ENCODE assay signal across 8 cellular contexts in the genomic region with DNA sequence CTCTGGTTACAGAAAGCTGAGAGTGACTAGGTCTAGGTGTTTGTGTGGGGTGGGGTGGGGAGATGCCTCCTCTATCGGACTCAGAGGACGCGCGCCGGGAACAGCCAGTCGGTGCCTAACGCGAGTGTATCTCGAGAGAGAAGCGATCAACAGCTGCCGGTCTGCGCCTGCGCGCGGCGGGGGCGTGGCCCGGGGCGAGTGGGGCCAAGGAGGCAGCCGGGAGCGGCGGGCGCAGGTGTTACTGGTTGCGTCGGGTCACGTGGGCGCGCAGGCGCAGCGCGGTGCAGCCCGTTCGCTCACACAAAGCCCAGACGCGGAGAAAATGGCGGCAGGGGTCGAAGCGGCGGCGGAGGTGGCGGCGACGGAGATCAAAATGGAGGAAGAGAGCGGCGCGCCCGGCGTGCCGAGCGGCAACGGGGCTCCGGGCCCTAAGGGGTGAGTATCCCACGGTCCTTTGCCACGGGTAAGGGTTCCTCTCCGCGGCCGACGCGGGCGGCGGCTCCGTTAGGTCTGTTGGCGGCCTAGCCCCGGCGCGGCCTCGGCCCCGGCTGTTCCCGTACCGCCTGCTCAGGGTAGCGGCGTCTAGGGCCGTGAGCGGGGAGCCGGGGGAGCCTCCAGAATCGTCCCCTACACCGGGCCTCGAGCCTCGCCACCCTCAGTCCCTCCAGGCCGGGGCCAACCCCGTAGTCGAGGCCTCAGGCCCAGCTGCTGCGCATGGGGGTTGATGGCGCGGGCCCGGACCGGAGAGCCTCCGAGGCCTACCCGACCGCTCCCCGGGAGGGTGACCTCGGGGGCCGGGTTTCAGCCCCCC. TPM values are rescaled to one million over a fixed set of nuclear protein-coding genes. Genes with fewer than 3 reads are reported as not detected.
DNase-seq lines count a peak whose midpoint lies in the region; ATAC-seq lines count a peak whose summit lies in the region.

A gene with protein sequence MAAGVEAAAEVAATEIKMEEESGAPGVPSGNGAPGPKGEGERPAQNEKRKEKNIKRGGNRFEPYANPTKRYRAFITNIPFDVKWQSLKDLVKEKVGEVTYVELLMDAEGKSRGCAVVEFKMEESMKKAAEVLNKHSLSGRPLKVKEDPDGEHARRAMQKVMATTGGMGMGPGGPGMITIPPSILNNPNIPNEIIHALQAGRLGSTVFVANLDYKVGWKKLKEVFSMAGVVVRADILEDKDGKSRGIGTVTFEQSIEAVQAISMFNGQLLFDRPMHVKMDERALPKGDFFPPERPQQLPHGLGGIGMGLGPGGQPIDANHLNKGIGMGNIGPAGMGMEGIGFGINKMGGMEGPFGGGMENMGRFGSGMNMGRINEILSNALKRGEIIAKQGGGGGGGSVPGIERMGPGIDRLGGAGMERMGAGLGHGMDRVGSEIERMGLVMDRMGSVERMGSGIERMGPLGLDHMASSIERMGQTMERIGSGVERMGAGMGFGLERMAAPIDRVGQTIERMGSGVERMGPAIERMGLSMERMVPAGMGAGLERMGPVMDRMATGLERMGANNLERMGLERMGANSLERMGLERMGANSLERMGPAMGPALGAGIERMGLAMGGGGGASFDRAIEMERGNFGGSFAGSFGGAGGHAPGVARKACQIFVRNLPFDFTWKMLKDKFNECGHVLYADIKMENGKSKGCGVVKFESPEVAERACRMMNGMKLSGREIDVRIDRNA (plus strand): TSS at position 299 of the 811 bp plus-strand sequence. CDS start 24 bp downstream, at position 323.

- peak; percentile 62 for ATAC-seq in GM19468 (IDR thresholded peaks at IDR 0.05; ENCODE audit: extremely low read depth, unreplicated experiment)

- peaks cover 41 to 50% (median 49%) of the 10 kb centered on the region in 3 donors for H3K4me1 Mint-ChIP-seq in CD8-positive, alpha-beta memory T cell

- peak within 1 kb of the TSS; percentile 93 to 100 (median 98) for H3K4me3 Mint-ChIP-seq in CD8-positive, alpha-beta memory T cell

- peak within 1 kb of the TSS; percentile 96 for H3K27ac ChIP-seq in CD8-positive, alpha-beta memory T cell (ENCODE audit: low read depth, low read length)
- peak within 1 kb of the TSS; percentile 96 for H3K27ac ChIP-seq in effector memory CD4-positive, alpha-beta T cell (ENCODE audit: insufficient read depth, low read length, poor library complexity, severe bottlenecking)

- DNase-seq in CD8-positive, alpha-beta memory T cell = peak; percentile 100
- peak; percentile 79 for DNase-seq in HS-5 (ENCODE audit: low read depth)
- peak; percentile 99 for DNase-seq in NK-92 treated with Interleukin-12 subunit alpha and Interleukin-12 subunit beta, amount 100 ng/mL, for 24 hours (lab: John Stamatoyannopoulos, UW)
- DNase-seq in effector memory CD4-positive, alpha-beta T cell = peak; percentile 100
- peak; percentile 98 to 99 for DNase-seq in lung microvascular endothelial cell (ENCODE audit: low read depth in 2 of 2)
- DNase-seq in stimulated activated CD4-positive, alpha-beta T cell treated with anti-CD3 and anti-CD28 coated beads, TNF-alpha, amount 100 ng/mL, for 48 hours (ENCODE audit: low read depth in 3 of 3) = peak; percentile 100

- H3K27ac Mint-ChIP-seq in CD8-positive, alpha-beta memory T cell = peak within 1 kb of the TSS; percentile 93 to 100 (median 99)

- no peaks in the 10 kb centered on the region for H3K27me3 ChIP-seq in CD8-positive, alpha-beta memory T cell (ENCODE audit: insufficient read depth, low read length, poor library complexity, severe bottlenecking)
- H3K27me3 ChIP-seq in effector memory CD4-positive, alpha-beta T cell (replicated peaks; ENCODE audit: control insufficient read depth, insufficient read depth, low read length, poor library complexity, severe bottlenecking) = no peaks in the 10 kb centered on the region

- peaks cover 7% of the 10 kb centered on the region for H3K36me3 ChIP-seq in CD8-positive, alpha-beta memory T cell (ENCODE audit: insufficient read depth, low read length)
- H3K36me3 ChIP-seq in effector memory CD4-positive, alpha-beta T cell (ENCODE audit: control insufficient read depth, insufficient read depth, low read length) = peaks cover 3% of the 10 kb centered on the region

- peak within 1 kb of the TSS; percentile 83 for H3K4me3 ChIP-seq in CD8-positive, alpha-beta memory T cell (ENCODE audit: low read length)
- H3K4me3 ChIP-seq in effector memory CD4-positive, alpha-beta T cell (ENCODE audit: insufficient read depth, low read depth, low read length, poor library complexity, severe bottlenecking) = peak within 1 kb of the TSS; percentile 98

- peaks cover 39% of the 10 kb centered on the region for H3K4me1 ChIP-seq in CD8-positive, alpha-beta memory T cell (ENCODE audit: insufficient read depth, low read length)
- peaks cover 28% of the 10 kb centered on the region for H3K4me1 ChIP-seq in effector memory CD4-positive, alpha-beta T cell (ENCODE audit: control insufficient read depth, insufficient read depth, low read length, poor library complexity, severe bottlenecking)

- no peaks in the 10 kb centered on the region for H3K27me3 Mint-ChIP-seq in CD8-positive, alpha-beta memory T cell

- POLR2A ChIA-PET in CD8-positive, alpha-beta memory T cell (lab: Charles Lee) = interaction anchor here (0.5 to 3.2 kb wide), 12 partner anchors 11 to 216 kb away, joined by 3 to 16 read pairs (median 4); partner anchors contain the start of genes MARCHF2, RPS28 and ZNF414
- POLR2A ChIA-PET in activated CD8-positive, alpha-beta memory T cell treated with anti-CD3 and anti-CD28 coated beads for 36 hours (lab: Charles Lee) = interaction anchor here (0.6 to 1.2 kb wide), 7 partner anchors 13 to 1293 kb away, joined by 3 to 6 read pairs (median 5); partner anchors contain the start of genes MARCHF2 and ZNF414

- CTCF ChIA-PET in CD8-positive, alpha-beta memory T cell (lab: Charles Lee) = interaction anchor here (1.0 to 1.9 kb wide), 8 partner anchors 17 to 134 kb away, joined by 3 to 10 read pairs (median 3); partner anchors contain the start of gene MARCHF2
- CTCF ChIA-PET in activated CD8-positive, alpha-beta memory T cell treated with anti-CD3 and anti-CD28 coated beads for 36 hours (lab: Charles Lee) = interaction anchor here (0.9 to 1.6 kb wide), 4 partner anchors 31 to 136 kb away, joined by 3 to 4 read pairs (median 4); no protein-coding TSS in a partner anchor

- no peaks in the 10 kb centered on the region for H3K9me3 ChIP-seq in CD8-positive, alpha-beta memory T cell (ENCODE audit: low read length)
- H3K9me3 ChIP-seq in effector memory CD4-positive, alpha-beta T cell (ENCODE audit: control insufficient read depth, low read length) = no peaks in the 10 kb centered on the region

- no peaks in the 10 kb centered on the region for H3K9me3 Mint-ChIP-seq in CD8-positive, alpha-beta memory T cell

- H3K36me3 Mint-ChIP-seq in CD8-positive, alpha-beta memory T cell = peaks cover 0 to 37% (median 9%) of the 10 kb centered on the region in 3 donors

RNA-seq across cellular contexts. Expression of the gene that starts here (rescaled TPM):
- 100 to 1,000 TPM; 336 to 338 TPM for total RNA-seq in CD8-positive, alpha-beta memory T cell
- polyA plus RNA-seq in CD8-positive, alpha-beta memory T cell = 311 TPM
- total RNA-seq in activated CD8-positive, alpha-beta memory T cell treated with anti-CD3 and anti-CD28 coated beads for 36 hours = 100 to 1,000 TPM; 330 to 334 TPM
- total RNA-seq in lung microvascular endothelial cell = 45.8 and 55.6 TPM in 2 replicates

Comparison
In these comparisons a context has a peak if more than half of its experiments do, and no peak if none do; other contexts are left out.
1. Peak in every context shown above with its lines: DNase-seq, ATAC-seq, H3K4me3 ChIP-seq and H3K27ac ChIP-seq.